8 cellular contexts compared by ENCODE assay signal in the genomic region with DNA sequence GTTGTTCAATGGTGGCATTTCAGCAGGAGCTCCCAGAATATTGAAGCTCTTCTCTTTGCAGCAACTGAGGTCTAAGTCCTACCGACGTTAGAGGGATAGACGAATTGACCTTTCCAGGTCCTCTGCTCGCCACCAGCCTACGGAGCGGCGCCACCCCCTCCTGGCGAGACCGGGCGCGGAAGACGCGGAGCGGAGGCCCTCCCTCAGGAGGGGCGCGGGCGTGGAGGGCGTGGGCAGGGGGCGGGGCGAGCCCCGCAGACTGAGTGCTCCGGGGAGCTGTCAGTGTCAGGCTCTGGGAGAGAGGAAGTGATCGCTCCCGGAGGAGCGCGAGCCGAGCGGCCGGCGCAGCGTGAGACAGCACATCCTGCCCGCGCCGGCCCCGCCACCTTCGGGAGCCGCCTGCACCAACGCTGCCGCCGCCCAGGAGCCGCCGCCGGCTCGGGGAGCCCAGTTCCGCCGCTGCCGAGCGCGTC. TPM values are rescaled to one million over a fixed set of nuclear protein-coding genes. Genes with fewer than 3 reads are reported as not detected.
A peak's percentile ranks its signal among the peaks of the same experiment; 100 is the strongest.
DNase-seq lines count a peak whose midpoint lies in the region; TF ChIP-seq lines count a peak whose summit lies in the region.

Gene DYNC1I1 (plus strand): TSS at position 257 of the 473 bp plus-strand sequence. CDS start 32,176 bp downstream, outside the sequence.

- no peaks in the 10 kb centered on the region for H3K4me1 ChIP-seq in HAP-1
- H3K4me1 ChIP-seq in spleen, result peaks cover 0 to 14% (median 8%) of the 10 kb centered on the region in 6 donors

- peak within 1 kb of the TSS; percentile 23 for H3K4me3 ChIP-seq in GM12875 (ENCODE audit: low read depth, low read length)
- H3K4me3 ChIP-seq in HAP-1, result peak within 1 kb of the TSS; percentile 47
- peak within 1 kb of the TSS; percentile 54 for H3K4me3 ChIP-seq in LNCaP clone FGC (ENCODE audit: low read depth, low read length)
- peak within 1 kb of the TSS; percentile 51 for H3K4me3 ChIP-seq in kidney epithelial cell (ENCODE audit: low read depth, low read length)
- peak within 1 kb of the TSS; percentile 22 to 78 (median 54) for H3K4me3 ChIP-seq in spleen

- H3K27me3 ChIP-seq in HAP-1 (ENCODE audit: low read depth), result no peaks in the 10 kb centered on the region
- H3K27me3 ChIP-seq in kidney epithelial cell (ENCODE audit: control insufficient read depth, insufficient read depth, low read length), result peaks cover 2% of the 10 kb centered on the region
- peaks cover 0 to 31% (median 9%) of the 10 kb centered on the region in 7 donors for H3K27me3 ChIP-seq in spleen (replicated peaks in 1 of 7)

- no peak for TF ChIP-seq POLR2A in spleen (IDR thresholded peaks at IDR 0.05)

- 0 to 1% (median 1%) methylated on average over 3 to 49 of the region's 49 CpGs for WGBS in spleen, 5 donors

- H3K9me3 ChIP-seq in HAP-1 (no peaks in the 10 kb centered on the region), spleen (no peaks in the 10 kb centered on the region)

- H3K36me3 ChIP-seq in HAP-1 (replicated peaks) (no peaks in the 10 kb centered on the region), kidney epithelial cell (ENCODE audit: control insufficient read depth, insufficient read depth, low read length) (no peaks in the 10 kb centered on the region), spleen (no peaks in the 10 kb centered on the region)

- TF ChIP-seq CTCF in GM12875 (IDR thresholded peaks at IDR 0.05; ENCODE audit: borderline replicate concordance, insufficient read depth, low read depth, low read length) (no peak), LNCaP clone FGC (IDR thresholded peaks at IDR 0.05; ENCODE audit: control insufficient read depth, extremely low read depth, insufficient read depth) (no peak), kidney epithelial cell (IDR thresholded peaks at IDR 0.05; ENCODE audit: insufficient read depth, low read length, poor library complexity, severe bottlenecking) (no peak), spleen (IDR thresholded peaks at IDR 0.05 in 8 of 11, conservative IDR thresholded peaks at IDR 0.05 in 3 of 11) (no peak)

- in situ Hi-C loops in HAP-1 (cut with MboI; ENCODE audit: low sequenced_read_pairs) (no loop called here), SK-MEL-5 (cut with HindIII; ENCODE audit: low pct_unique_long_range_greater_than_20kb, low sequenced_read_pairs) (no loop called here)

- DNase-seq in HAP-1 (ENCODE audit: low spot score in 2 of 2) (peak; percentile 58 to 87), LNCaP clone FGC (ENCODE audit: low read depth) (peak; percentile 18), SK-MEL-5 (ENCODE audit: low read depth, low spot score) (peak; percentile 86), cerebellum (ENCODE audit: low spot score) (peak; percentile 81), kidney epithelial cell (ENCODE audit: low read depth) (peak; percentile 7), spleen (peak; percentile 85), NCI-H187 treated with DMSO at 0.1 percent for 48 hours (lab: John Stamatoyannopoulos, UW) (no peak)

- intact Hi-C loops in spleen (cut with DNase I; ENCODE audit: low total_unique reads), result no loop called here

- peak within 1 kb of the TSS in 4 of 8 donors; percentile 10 to 52 (median 33) for H3K27ac ChIP-seq in spleen

RNA-seq across cellular contexts. Expression of gene DYNC1I1, which starts in this region (rescaled TPM):
- total RNA-seq in SK-MEL-5 (2014; rRNA removed; shearing (Covaris generic)), result 18.2 and 19.3 TPM in 2 replicates
- polyA plus RNA-seq in SK-MEL-5 (2015; cell fraction: cytosol; rRNA removed), result 15.6 and 16.3 TPM in 2 replicates
- 6.3 and 7.3 TPM in 2 replicates for polyA plus RNA-seq in SK-MEL-5 (2015; cell fraction: nucleus; rRNA removed)
- 15.2 TPM for total RNA-seq in cerebellum
- 0.08 and 0.14 TPM in 2 replicates for total RNA-seq in kidney epithelial cell
- total RNA-seq in spleen, result 1 to 10 TPM in 4 of 7 donors, under 1 TPM in 3; 0.81 to 7.5 (median 1.5) TPM
- under 1 TPM; 0.21 to 0.65 (median 0.29) TPM for polyA plus RNA-seq in spleen

Comparison
In these comparisons a context has a peak if more than half of its experiments do, and no peak if none do; other contexts are left out.
1. Peak in DNase-seq and H3K4me3 ChIP-seq in kidney epithelial cell; RNA of the gene not detected or under 1 TPM.